Comparison of ENCODE assay signal across 1 cellular context in the genomic region with DNA sequence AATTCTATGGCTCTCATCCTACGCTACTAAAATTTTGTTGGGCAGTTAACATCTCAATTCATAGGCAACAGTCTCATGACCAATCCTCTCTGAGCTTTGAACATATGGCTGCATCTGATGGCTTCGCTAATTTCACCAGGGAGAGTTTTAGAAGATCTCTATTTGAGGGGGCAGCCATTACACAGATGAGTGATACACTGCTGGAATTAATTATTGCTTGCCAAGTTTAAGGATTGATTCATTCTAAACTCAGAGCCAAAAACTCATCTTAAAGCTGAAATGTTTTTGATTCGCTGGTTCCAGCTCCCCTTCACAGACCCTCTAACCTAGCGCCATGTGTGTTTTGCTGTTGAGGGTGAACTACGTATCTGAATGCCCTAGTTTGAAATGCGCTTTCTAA.
TF ChIP-seq lines count a peak whose summit lies in the region.

No MANE protein-coding gene starts in this region.

TF ChIP-seq in IMR-90, 13 proteins besides CTCF, POLR2A, EP300 and RAD21:
- TF ChIP-seq MAZ (IDR thresholded peaks at IDR 0.05; ENCODE audit: borderline replicate concordance, low read depth, low read length) (no peak), RCOR1 (IDR thresholded peaks at IDR 0.05; ENCODE audit: insufficient replicate concordance, low read length) (no peak), NFE2L2 (IDR thresholded peaks at IDR 0.05; ENCODE audit: low read depth, low read length) (no peak), BHLHE40 (IDR thresholded peaks at IDR 0.05; ENCODE audit: low read depth, low read length) (no peak), FOS (IDR thresholded peaks at IDR 0.05; ENCODE audit: low read depth, low read length) (no peak), SMC3 (IDR thresholded peaks at IDR 0.05; ENCODE audit: low read depth, low read length) (no peak), MAFK (IDR thresholded peaks at IDR 0.05; ENCODE audit: low read depth, low read length) (no peak), CEBPB (IDR thresholded peaks at IDR 0.05; ENCODE audit: low read depth, low read length) (no peak), MXI1 (IDR thresholded peaks at IDR 0.05; ENCODE audit: borderline replicate concordance, low read depth, low read length) (no peak), CHD1 (IDR thresholded peaks at IDR 0.05; ENCODE audit: low read depth, low read length) (no peak), RFX5 (IDR thresholded peaks at IDR 0.05; ENCODE audit: low read depth, low read length) (no peak)
- TF ChIP-seq, protein P1, sequence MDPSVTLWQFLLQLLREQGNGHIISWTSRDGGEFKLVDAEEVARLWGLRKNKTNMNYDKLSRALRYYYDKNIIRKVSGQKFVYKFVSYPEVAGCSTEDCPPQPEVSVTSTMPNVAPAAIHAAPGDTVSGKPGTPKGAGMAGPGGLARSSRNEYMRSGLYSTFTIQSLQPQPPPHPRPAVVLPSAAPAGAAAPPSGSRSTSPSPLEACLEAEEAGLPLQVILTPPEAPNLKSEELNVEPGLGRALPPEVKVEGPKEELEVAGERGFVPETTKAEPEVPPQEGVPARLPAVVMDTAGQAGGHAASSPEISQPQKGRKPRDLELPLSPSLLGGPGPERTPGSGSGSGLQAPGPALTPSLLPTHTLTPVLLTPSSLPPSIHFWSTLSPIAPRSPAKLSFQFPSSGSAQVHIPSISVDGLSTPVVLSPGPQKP (IDR thresholded peaks at IDR 0.05; ENCODE audit: borderline replicate concordance, low read depth, low read length), result no peak
- TF ChIP-seq, protein P2, sequence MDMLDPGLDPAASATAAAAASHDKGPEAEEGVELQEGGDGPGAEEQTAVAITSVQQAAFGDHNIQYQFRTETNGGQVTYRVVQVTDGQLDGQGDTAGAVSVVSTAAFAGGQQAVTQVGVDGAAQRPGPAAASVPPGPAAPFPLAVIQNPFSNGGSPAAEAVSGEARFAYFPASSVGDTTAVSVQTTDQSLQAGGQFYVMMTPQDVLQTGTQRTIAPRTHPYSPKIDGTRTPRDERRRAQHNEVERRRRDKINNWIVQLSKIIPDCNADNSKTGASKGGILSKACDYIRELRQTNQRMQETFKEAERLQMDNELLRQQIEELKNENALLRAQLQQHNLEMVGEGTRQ (IDR thresholded peaks at IDR 0.05; ENCODE audit: low read depth, low read length), result no peak
TF ChIP-seq in IMR-90: peak in this region for 0.
